Comparison of ENCODE assay signal across 1 cellular context in the genomic region with DNA sequence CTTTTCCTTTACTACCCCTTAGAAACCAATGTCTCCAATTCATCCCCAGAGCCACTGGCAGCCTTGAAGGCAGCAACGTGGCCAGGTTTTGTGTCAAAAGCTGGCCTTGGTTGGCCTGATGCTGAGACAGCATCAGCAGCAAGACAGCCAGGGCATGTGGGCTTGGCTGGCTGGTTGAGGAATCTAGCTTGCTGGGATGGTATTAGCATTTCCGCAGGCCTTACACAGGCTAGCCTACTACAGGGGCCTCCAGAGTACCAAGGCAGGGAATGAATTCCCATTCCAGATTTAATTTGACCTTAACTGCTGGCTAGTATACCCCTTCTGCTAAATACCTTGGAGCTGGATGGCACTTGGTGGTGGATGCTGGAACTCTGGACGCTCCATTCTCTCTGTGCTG.
A peak's percentile ranks its signal among the peaks of the same experiment; 100 is the strongest.
TF ChIP-seq lines count a peak whose summit lies in the region.

No MANE protein-coding gene starts in this region.

TF ChIP-seq in H1, 55 proteins besides CTCF, POLR2A, EP300 and RAD21:
- peak; percentile 12; the same call in 1 of the 2 replicates for TF ChIP-seq MAX (IDR thresholded peaks at IDR 0.05)
- no peak for TF ChIP-seq RFX5 (IDR thresholded peaks at IDR 0.05; ENCODE audit: borderline replicate concordance, low read depth, low read length)
- TF ChIP-seq CTBP2 (IDR thresholded peaks at IDR 0.05; ENCODE audit: borderline replicate concordance, insufficient read depth, insufficient read length, low read length) = no peak
TF ChIP-seq in H1: peak in this region for 1.
